ENCODE assay signal across 1 cellular context in genomic region chr1:103561612-103562395, GRCh38.
TF ChIP-seq lines count a peak whose summit lies in the region.

No MANE protein-coding gene starts in this region.

TF ChIP-seq in HepG2, 621 proteins besides CTCF, POLR2A, EP300 and RAD21 (continued from another document):
- no peak for TF ChIP-seq ZNF639 (CRISPR knock-in tag; conservative IDR thresholded peaks at IDR 0.05)
- no peak for TF ChIP-seq NFE2L1 (CRISPR knock-in tag; IDR thresholded peaks at IDR 0.05; ENCODE audit: borderline replicate concordance)
